8 cellular contexts compared by ENCODE assay signal in the genomic region with DNA sequence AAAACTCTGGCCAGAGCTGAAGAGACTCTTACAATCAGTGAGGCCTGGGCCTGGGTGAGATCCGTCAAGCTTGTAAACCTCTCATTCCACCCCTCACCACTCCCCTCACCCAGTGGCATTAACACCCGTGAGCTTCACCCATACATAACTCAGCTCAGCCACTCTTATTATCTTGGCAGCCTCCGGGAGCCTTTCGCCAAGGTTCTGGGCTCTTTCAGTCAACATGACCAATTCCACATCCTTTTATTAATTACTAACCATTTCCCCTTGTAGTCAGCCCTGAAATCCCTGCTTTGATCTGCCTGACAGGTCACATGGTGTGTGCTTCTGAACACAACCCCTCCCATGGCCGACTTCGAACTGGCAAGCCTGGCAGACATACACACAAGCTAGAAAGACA.
DNase-seq lines count a peak whose midpoint lies in the region; ATAC-seq and TF ChIP-seq lines count a peak whose summit lies in the region.
"Had no signal": no experiment of that assay in that cellular context is flagged by ENCODE, and none has a peak within 500 bp of the region (broad histone marks: within the 10 kb centered on the region; RNA-seq: fewer than 3 reads in every experiment).

No MANE protein-coding gene starts in this region.

- no peaks in the 10 kb centered on the region for H3K27me3 Mint-ChIP-seq in endothelial cell (ENCODE audit: unreplicated experiment)

- H3K4me3 ChIP-seq in epithelial cell of esophagus (ENCODE audit: low read length), result no peak overlapping the region

- H3K4me3 Mint-ChIP-seq in endothelial cell (ENCODE audit: unreplicated experiment), result no peak overlapping the region

- TF ChIP-seq CTCF in epithelial cell of esophagus (IDR thresholded peaks at IDR 0.05; ENCODE audit: insufficient read depth, low read depth, low read length, missing control alignments), result no peak
- no peak for TF ChIP-seq CTCF in endothelial cell (IDR thresholded peaks at IDR 0.05; ENCODE audit: unreplicated experiment)

- no peaks in the 10 kb centered on the region for H3K4me1 Mint-ChIP-seq in endothelial cell (ENCODE audit: unreplicated experiment)

- no peak overlapping the region for H3K27ac Mint-ChIP-seq in endothelial cell (ENCODE audit: unreplicated experiment)

- peak; percentile 88 for DNase-seq in Daoy (ENCODE audit: low read depth)
- peak; percentile 21 for DNase-seq in NCI-H69 (lab: John Stamatoyannopoulos, UW)
- DNase-seq in epithelial cell of esophagus (ENCODE audit: low read depth), result peak; percentile 68
- peak; percentile 43 for DNase-seq in retina
- DNase-seq in endothelial cell (ENCODE audit: low spot score), result no peak
- no peak for DNase-seq in NCI-H526 treated with DMSO at 0.1 percent for 48 hours (lab: John Stamatoyannopoulos, UW)
- DNase-seq: NCI-H146 had no signal

- no peak for ATAC-seq in GM21619 (IDR thresholded peaks at IDR 0.05; ENCODE audit: unreplicated experiment)

- no peaks in the 10 kb centered on the region for H3K9me3 Mint-ChIP-seq in endothelial cell (ENCODE audit: unreplicated experiment)

- H3K36me3 Mint-ChIP-seq in endothelial cell (ENCODE audit: low read depth, unreplicated experiment), result no peaks in the 10 kb centered on the region

Comparison
In these comparisons a context has a peak if more than half of its experiments do, and no peak if none do; other contexts are left out.
1. DNase-seq: peak in Daoy (single experiment), NCI-H69 (single experiment), epithelial cell of esophagus (single experiment) and retina (single experiment); none in endothelial cell (single experiment) and NCI-H526 treated with DMSO at 0.1 percent for 48 hours (single experiment).